ENCODE assay signal across 20 cellular contexts in the genomic region with DNA sequence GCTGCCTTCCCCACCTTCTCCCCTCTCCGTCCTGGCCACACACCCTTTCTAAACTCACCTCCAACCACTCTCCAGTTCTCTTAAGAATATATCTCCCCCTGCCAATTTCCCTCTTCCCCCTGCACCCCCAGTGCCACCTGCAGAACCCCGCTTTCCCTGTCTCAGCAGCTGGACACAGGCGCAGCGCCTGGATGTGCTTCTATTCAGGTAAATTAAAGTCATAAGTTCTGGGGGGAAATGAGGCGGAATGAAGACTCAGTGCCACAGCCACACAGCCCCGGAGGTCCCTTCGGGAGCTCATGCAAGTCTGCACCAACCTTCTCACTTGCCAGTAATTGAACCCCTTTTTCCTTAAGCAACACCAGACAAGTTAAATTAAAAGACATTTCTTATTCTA. TPM values are rescaled to one million over a fixed set of nuclear protein-coding genes. Genes with fewer than 3 reads are reported as not detected.
"Had no signal": no experiment of that assay in that cellular context is flagged by ENCODE, and none has a peak within 500 bp of the region (broad histone marks: within the 10 kb centered on the region; RNA-seq: fewer than 3 reads in every experiment).

No MANE protein-coding gene starts in this region.

- DNase-seq: colonic mucosa; effector memory CD4-positive, alpha-beta T cell; psoas muscle; right cardiac atrium; stimulated activated CD4-positive, alpha-beta T cell treated with anti-CD3 and anti-CD28 coated beads, Interleukin-15, amount 100 ng/mL, for 24 hours; stimulated activated CD4-positive, alpha-beta T cell treated with anti-CD3 and anti-CD28 coated beads, Interleukin-2, amount 100 ng/mL, for 48 hours; stimulated activated naive CD4-positive, alpha-beta T cell; stomach; trophoblast cell had no signal

- H3K4me1 ChIP-seq: colonic mucosa, neural progenitor cell had no signal

- FAIRE-seq: endometrium, frontal cortex, keratinocyte had no signal

- H2AFZ ChIP-seq: neural progenitor cell had no signal

- H3K27ac ChIP-seq: colonic mucosa, neural progenitor cell, psoas muscle, skin epidermis, stomach, vagina had no signal

- ATAC-seq: psoas muscle, right cardiac atrium had no signal

- H3K36me3 ChIP-seq: colonic mucosa, neural progenitor cell, stomach, thyroid gland, vagina had no signal

- H3K27me3 ChIP-seq: thyroid gland, vagina had no signal

- H3K36me3 Mint-ChIP-seq: memory B cell, neural progenitor cell had no signal

- H3K27ac Mint-ChIP-seq: dendritic cell treated with granulocyte-macrophage colony-stimulating factor and Interleukin-4, amounts not matched to agents 40 ng/mL and 50 ng/mL, for 4 days; memory B cell; nephron; neural progenitor cell had no signal

- H3K4me3 Mint-ChIP-seq: dendritic cell treated with granulocyte-macrophage colony-stimulating factor and Interleukin-4, amounts not matched to agents 40 ng/mL and 50 ng/mL, for 4 days; memory B cell; nephron; neural progenitor cell had no signal

- H3K9me3 Mint-ChIP-seq: nephron, neural progenitor cell had no signal

- H3K9me3 ChIP-seq: colonic mucosa, psoas muscle, stomach, thyroid gland, vagina had no signal

- H3K4me3 ChIP-seq: colonic mucosa, lung, neural progenitor cell, psoas muscle, skin epidermis, stomach, thyroid gland, vagina had no signal

- H3K4me2 ChIP-seq: neural progenitor cell had no signal

RNA-seq across cellular contexts. Expression of a gene that starts 5.5 kb away (rescaled TPM):
- total RNA-seq: frontal cortex had no signal
